1 cellular context compared by ENCODE assay signal in genomic region chr12:10554228-10554970, GRCh38.
TF ChIP-seq lines count a peak whose summit lies in the region.

No MANE protein-coding gene starts in this region.

TF ChIP-seq in HepG2, 621 proteins besides CTCF, POLR2A, EP300 and RAD21:
- no peak for TF ChIP-seq ZBTB1 (CRISPR knock-in tag; IDR thresholded peaks at IDR 0.05; ENCODE audit: borderline replicate concordance)
- no peak for TF ChIP-seq SP2 (CRISPR knock-in tag; IDR thresholded peaks at IDR 0.05)
- TF ChIP-seq ZFP37 (CRISPR knock-in tag; IDR thresholded peaks at IDR 0.05; ENCODE audit: borderline replicate concordance), result no peak
- TF ChIP-seq LCORL (IDR thresholded peaks at IDR 0.05), result no peak
- no peak for TF ChIP-seq LCORL (CRISPR knock-in tag; IDR thresholded peaks at IDR 0.05)
